In the genomic region with DNA sequence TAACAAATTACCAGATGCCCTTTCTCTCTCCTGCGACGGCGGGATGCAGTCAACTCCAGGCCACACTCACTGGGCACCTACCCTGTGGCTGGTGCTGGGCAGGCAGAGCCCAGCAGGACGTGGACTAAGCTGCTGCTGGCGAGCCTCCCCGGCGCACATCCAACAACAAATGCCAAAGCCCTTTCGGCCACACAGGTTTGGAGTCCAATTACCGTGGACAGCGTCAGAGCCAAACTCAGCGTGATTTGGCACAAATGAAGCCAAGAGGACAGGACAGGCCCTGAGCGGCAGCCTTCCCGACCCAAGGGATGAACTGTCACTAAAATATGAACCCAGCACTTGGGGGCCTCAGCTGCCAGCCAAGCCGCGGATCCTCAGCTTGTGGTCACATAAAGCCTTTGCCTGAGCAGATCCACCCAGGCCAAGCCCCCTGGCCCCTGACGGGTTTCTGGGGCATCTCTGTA, we compare ENCODE assay signal across 1 cellular context.
TF ChIP-seq lines count a peak whose summit lies in the region.

No MANE protein-coding gene starts in this region.

TF ChIP-seq in HepG2, 621 proteins besides CTCF, POLR2A, EP300 and RAD21 (continued from another document):
- TF ChIP-seq PAWR (CRISPR knock-in tag; IDR thresholded peaks at IDR 0.05; ENCODE audit: borderline replicate concordance) = no peak
- TF ChIP-seq, protein P1, sequence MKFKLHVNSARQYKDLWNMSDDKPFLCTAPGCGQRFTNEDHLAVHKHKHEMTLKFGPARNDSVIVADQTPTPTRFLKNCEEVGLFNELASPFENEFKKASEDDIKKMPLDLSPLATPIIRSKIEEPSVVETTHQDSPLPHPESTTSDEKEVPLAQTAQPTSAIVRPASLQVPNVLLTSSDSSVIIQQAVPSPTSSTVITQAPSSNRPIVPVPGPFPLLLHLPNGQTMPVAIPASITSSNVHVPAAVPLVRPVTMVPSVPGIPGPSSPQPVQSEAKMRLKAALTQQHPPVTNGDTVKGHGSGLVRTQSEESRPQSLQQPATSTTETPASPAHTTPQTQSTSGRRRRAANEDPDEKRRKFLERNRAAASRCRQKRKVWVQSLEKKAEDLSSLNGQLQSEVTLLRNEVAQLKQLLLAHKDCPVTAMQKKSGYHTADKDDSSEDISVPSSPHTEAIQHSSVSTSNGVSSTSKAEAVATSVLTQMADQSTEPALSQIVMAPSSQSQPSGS (CRISPR knock-in tag; IDR thresholded peaks at IDR 0.05) = no peak
- TF ChIP-seq, protein P2, sequence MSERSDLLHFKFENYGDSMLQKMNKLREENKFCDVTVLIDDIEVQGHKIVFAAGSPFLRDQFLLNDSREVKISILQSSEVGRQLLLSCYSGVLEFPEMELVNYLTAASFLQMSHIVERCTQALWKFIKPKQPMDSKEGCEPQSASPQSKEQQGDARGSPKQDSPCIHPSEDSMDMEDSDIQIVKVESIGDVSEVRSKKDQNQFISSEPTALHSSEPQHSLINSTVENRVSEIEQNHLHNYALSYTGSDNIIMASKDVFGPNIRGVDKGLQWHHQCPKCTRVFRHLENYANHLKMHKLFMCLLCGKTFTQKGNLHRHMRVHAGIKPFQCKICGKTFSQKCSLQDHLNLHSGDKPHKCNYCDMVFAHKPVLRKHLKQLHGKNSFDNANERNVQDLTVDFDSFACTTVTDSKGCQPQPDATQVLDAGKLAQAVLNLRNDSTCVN (CRISPR knock-in tag; IDR thresholded peaks at IDR 0.05; ENCODE audit: borderline replicate concordance) = no peak
